Comparison of ENCODE assay signal across 1 cellular context in genomic region chr3:119794971-119795612, GRCh38.
TF ChIP-seq lines count a peak whose summit lies in the region.

No MANE protein-coding gene starts in this region.

TF ChIP-seq in HepG2, 621 proteins besides CTCF, POLR2A, EP300 and RAD21 (continued from another document and continues in another):
- TF ChIP-seq NFAT5 (CRISPR knock-in tag; IDR thresholded peaks at IDR 0.05) (no peak), HNF1A (IDR thresholded peaks at IDR 0.05; ENCODE audit: low read depth) (0 out of 2 replicates have a peak, but pooled peaks have one; percentile 6), HNF1A (CRISPR knock-in tag; IDR thresholded peaks at IDR 0.05; ENCODE audit: borderline replicate concordance) (no peak), HMGXB3 (CRISPR knock-in tag; IDR thresholded peaks at IDR 0.05; ENCODE audit: borderline replicate concordance) (no peak), KLF12 (CRISPR knock-in tag; IDR thresholded peaks at IDR 0.05; ENCODE audit: borderline replicate concordance) (peak; percentile 85), KDM3A (CRISPR knock-in tag; IDR thresholded peaks at IDR 0.05; ENCODE audit: low read depth) (0 out of 2 replicates have a peak, but pooled peaks have one; percentile 46), KMT2B (CRISPR knock-in tag; IDR thresholded peaks at IDR 0.05) (peak; percentile 53; the same call in 1 of the 2 replicates), KLF6 (CRISPR knock-in tag; IDR thresholded peaks at IDR 0.05) (peak; percentile 78; the same call in 1 of the 2 replicates), ZNF329 (CRISPR knock-in tag; IDR thresholded peaks at IDR 0.05; ENCODE audit: low read depth) (no peak), THAP11 (CRISPR knock-in tag; IDR thresholded peaks at IDR 0.05) (peak; percentile 46; the same call in 1 of the 2 replicates), KDM4B (CRISPR knock-in tag; IDR thresholded peaks at IDR 0.05) (peak; percentile 56; the same call in 1 of the 2 replicates), ZNF558 (CRISPR knock-in tag; IDR thresholded peaks at IDR 0.05; ENCODE audit: borderline replicate concordance) (no peak), ZBTB40 (IDR thresholded peaks at IDR 0.05) (no peak), ZBTB40 (CRISPR knock-in tag; IDR thresholded peaks at IDR 0.05) (no peak; the same call in 1 of the 2 replicates), ZBTB21 (CRISPR knock-in tag; IDR thresholded peaks at IDR 0.05) (peak; percentile 41; the same call in 1 of the 2 replicates), TP53 (CRISPR knock-in tag; conservative IDR thresholded peaks at IDR 0.05) (no peak), GATAD1 (CRISPR knock-in tag; IDR thresholded peaks at IDR 0.05) (peak; percentile 55), HNRNPL (IDR thresholded peaks at IDR 0.05; ENCODE audit: low read depth, low read length) (no peak), ETV5 (CRISPR knock-in tag; IDR thresholded peaks at IDR 0.05; ENCODE audit: borderline replicate concordance) (peak; percentile 19; the same call in 1 of the 2 replicates), ARID4A (CRISPR knock-in tag; IDR thresholded peaks at IDR 0.05; ENCODE audit: borderline replicate concordance) (peak; percentile 47; the same call in 1 of the 2 replicates), IRF2 (CRISPR knock-in tag; IDR thresholded peaks at IDR 0.05) (peak; percentile 73), ZNF776 (CRISPR knock-in tag; IDR thresholded peaks at IDR 0.05) (no peak), SMAD9 (CRISPR knock-in tag; IDR thresholded peaks at IDR 0.05) (no peak)
